1 cellular context compared by ENCODE assay signal in the genomic region with DNA sequence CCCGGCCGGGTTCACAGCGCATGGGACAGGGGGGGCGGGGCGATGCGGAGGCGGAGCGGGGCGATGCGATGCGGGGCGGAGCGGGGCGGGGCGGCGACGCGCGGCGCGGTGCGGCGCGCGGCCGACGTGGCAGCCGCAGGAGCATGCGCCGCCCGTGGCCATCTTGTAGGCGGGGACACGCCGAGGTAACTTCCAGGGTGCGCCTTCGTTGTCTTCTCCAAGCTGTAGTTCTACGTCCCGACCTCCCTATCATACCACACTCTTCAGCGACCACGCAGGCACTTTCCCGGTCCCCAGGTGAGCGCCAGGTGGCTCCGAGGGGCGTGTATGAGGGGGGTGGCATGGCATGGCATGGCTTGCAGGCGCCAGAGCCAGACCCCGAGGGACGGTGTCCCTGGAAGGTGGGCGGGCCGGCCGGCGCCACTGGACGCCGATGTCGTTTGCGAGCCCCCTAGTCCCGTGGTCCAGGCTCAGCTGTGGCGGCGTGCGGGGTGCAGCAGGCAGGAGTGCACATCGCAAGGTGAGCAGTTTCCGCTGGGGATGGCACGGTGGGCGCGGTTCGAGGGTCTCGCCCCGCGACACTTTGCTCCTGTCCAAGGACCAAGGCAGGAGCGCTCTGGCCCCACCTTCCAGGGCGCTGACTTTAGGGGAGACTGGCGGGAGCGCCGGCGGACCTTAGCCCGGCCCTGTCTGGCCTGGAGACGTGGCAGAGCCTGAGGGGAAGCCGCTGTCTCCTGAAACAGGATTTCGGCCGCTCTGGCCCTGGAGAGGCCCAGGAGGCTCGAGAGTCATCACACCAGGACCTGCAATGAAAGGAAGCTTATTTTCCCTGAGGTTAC.
TF ChIP-seq lines count a peak whose summit lies in the region.

A gene (plus strand): TSS at position 161 of the 839 bp plus-strand sequence. CDS start 5,840 bp downstream, outside the sequence.

TF ChIP-seq in K562, 482 proteins besides CTCF, POLR2A, EP300 and RAD21 (continued from another document and continues in another):
- TF ChIP-seq POLR2AphosphoS2 (IDR thresholded peaks at IDR 0.05; ENCODE audit: low read length): no peak
- no peak for TF ChIP-seq POLR2H (tag; IDR thresholded peaks at IDR 0.05; ENCODE audit: low read depth)
- no peak for TF ChIP-seq PTTG1 (tag; IDR thresholded peaks at IDR 0.05; ENCODE audit: low read depth)
- no peak for TF ChIP-seq ZNF347 (CRISPR knock-in tag; IDR thresholded peaks at IDR 0.05; ENCODE audit: low read depth)
- TF ChIP-seq ZNF316 (IDR thresholded peaks at IDR 0.05): no peak
- no peak for TF ChIP-seq RFX1 (IDR thresholded peaks at IDR 0.05)
- no peak for TF ChIP-seq HDAC3 (IDR thresholded peaks at IDR 0.05; ENCODE audit: borderline replicate concordance, partially characterized antibody)
- TF ChIP-seq HIVEP1 (CRISPR knock-in tag; IDR thresholded peaks at IDR 0.05): no peak
- no peak for TF ChIP-seq MTA1 (IDR thresholded peaks at IDR 0.05; ENCODE audit: borderline replicate concordance)
- TF ChIP-seq KDM5B (IDR thresholded peaks at IDR 0.05; ENCODE audit: insufficient replicate concordance, low read depth, low read length): peak; percentile 90
- TF ChIP-seq, protein P1, sequence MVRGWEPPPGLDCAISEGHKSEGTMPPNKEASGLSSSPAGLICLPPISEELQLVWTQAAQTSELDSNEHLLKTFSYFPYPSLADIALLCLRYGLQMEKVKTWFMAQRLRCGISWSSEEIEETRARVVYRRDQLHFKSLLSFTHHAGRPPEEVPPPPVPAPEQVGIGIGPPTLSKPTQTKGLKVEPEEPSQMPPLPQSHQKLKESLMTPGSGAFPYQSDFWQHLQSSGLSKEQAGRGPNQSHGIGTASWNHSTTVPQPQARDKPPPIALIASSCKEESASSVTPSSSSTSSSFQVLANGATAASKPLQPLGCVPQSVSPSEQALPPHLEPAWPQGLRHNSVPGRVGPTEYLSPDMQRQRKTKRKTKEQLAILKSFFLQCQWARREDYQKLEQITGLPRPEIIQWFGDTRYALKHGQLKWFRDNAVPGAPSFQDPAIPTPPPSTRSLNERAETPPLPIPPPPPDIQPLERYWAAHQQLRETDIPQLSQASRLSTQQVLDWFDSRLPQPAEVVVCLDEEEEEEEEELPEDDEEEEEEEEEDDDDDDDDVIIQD (CRISPR knock-in tag; IDR thresholded peaks at IDR 0.05): no peak
- no peak for TF ChIP-seq ZNF717 (CRISPR knock-in tag; IDR thresholded peaks at IDR 0.05)
- no peak for TF ChIP-seq ILF3 (IDR thresholded peaks at IDR 0.05; ENCODE audit: borderline replicate concordance)
- TF ChIP-seq RB1 (IDR thresholded peaks at IDR 0.05; ENCODE audit: low read depth): no peak
- no peak for TF ChIP-seq PRMT5 (CRISPR knock-in tag; IDR thresholded peaks at IDR 0.05)
- TF ChIP-seq PHF21A (IDR thresholded peaks at IDR 0.05; ENCODE audit: borderline replicate concordance, low read depth): no peak
- TF ChIP-seq HDAC6 (IDR thresholded peaks at IDR 0.05; ENCODE audit: low read depth, low read length): no peak
- no peak for TF ChIP-seq ZNF76 (CRISPR knock-in tag; IDR thresholded peaks at IDR 0.05; ENCODE audit: borderline replicate concordance)
- TF ChIP-seq TEAD1 (CRISPR knock-in tag; IDR thresholded peaks at IDR 0.05): 0 out of 4 replicates have a peak, but pooled peaks of 1 of the 2 experiments have one; percentile 22
- TF ChIP-seq ZNF75A (CRISPR knock-in tag; IDR thresholded peaks at IDR 0.05): no peak
- TF ChIP-seq ZBTB7A (IDR thresholded peaks at IDR 0.05; ENCODE audit: borderline replicate concordance, control insufficient read depth, low read depth, low read length): peak; percentile 80
- no peak for TF ChIP-seq U2AF1 (optimal IDR thresholded peaks at IDR 0.05; ENCODE audit: low read depth, low read length)
- TF ChIP-seq, protein P2, sequence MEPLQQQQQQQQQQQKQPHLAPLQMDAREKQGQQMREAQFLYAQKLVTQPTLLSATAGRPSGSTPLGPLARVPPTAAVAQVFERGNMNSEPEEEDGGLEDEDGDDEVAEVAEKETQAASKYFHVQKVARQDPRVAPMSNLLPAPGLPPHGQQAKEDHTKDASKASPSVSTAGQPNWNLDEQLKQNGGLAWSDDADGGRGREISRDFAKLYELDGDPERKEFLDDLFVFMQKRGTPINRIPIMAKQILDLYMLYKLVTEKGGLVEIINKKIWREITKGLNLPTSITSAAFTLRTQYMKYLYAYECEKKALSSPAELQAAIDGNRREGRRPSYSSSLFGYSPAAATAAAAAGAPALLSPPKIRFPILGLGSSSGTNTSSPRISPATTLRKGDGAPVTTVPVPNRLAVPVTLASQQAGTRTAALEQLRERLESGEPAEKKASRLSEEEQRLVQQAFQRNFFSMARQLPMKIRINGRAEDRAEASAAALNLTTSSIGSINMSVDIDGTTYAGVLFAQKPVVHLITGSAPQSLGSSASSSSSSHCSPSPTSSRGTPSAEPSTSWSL (CRISPR knock-in tag; IDR thresholded peaks at IDR 0.05; ENCODE audit: borderline replicate concordance): no peak
- TF ChIP-seq MXI1 (IDR thresholded peaks at IDR 0.05; ENCODE audit: low read depth, low read length): peak; percentile 52; the same call in 1 of the 2 replicates
- TF ChIP-seq, protein P3, sequence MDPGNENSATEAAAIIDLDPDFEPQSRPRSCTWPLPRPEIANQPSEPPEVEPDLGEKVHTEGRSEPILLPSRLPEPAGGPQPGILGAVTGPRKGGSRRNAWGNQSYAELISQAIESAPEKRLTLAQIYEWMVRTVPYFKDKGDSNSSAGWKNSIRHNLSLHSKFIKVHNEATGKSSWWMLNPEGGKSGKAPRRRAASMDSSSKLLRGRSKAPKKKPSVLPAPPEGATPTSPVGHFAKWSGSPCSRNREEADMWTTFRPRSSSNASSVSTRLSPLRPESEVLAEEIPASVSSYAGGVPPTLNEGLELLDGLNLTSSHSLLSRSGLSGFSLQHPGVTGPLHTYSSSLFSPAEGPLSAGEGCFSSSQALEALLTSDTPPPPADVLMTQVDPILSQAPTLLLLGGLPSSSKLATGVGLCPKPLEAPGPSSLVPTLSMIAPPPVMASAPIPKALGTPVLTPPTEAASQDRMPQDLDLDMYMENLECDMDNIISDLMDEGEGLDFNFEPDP (CRISPR knock-in tag; IDR thresholded peaks at IDR 0.05): no peak
- TF ChIP-seq PCBP2 (IDR thresholded peaks at IDR 0.05; ENCODE audit: low read depth, low read length, poor library complexity, severe bottlenecking): no peak
- TF ChIP-seq TBL1XR1 (IDR thresholded peaks at IDR 0.05; ENCODE audit: low read length in 2 of 2): no peak
- no peak for TF ChIP-seq NR3C1 (CRISPR knock-in tag; IDR thresholded peaks at IDR 0.05)
- TF ChIP-seq PURB (CRISPR knock-in tag; IDR thresholded peaks at IDR 0.05; ENCODE audit: low read depth): no peak
- TF ChIP-seq, protein P4, sequence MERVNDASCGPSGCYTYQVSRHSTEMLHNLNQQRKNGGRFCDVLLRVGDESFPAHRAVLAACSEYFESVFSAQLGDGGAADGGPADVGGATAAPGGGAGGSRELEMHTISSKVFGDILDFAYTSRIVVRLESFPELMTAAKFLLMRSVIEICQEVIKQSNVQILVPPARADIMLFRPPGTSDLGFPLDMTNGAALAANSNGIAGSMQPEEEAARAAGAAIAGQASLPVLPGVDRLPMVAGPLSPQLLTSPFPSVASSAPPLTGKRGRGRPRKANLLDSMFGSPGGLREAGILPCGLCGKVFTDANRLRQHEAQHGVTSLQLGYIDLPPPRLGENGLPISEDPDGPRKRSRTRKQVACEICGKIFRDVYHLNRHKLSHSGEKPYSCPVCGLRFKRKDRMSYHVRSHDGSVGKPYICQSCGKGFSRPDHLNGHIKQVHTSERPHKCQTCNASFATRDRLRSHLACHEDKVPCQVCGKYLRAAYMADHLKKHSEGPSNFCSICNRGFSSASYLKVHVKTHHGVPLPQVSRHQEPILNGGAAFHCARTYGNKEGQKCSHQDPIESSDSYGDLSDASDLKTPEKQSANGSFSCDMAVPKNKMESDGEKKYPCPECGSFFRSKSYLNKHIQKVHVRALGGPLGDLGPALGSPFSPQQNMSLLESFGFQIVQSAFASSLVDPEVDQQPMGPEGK (CRISPR knock-in tag; IDR thresholded peaks at IDR 0.05; ENCODE audit: borderline replicate concordance): no peak
- TF ChIP-seq ZNF212 (CRISPR knock-in tag; IDR thresholded peaks at IDR 0.05): no peak
- TF ChIP-seq SIRT6 (IDR thresholded peaks at IDR 0.05; ENCODE audit: low read depth, low read length): no peak
- TF ChIP-seq ETS2 (tag; IDR thresholded peaks at IDR 0.05; ENCODE audit: borderline replicate concordance, poor library complexity, severe bottlenecking): no peak
- TF ChIP-seq, protein P5, sequence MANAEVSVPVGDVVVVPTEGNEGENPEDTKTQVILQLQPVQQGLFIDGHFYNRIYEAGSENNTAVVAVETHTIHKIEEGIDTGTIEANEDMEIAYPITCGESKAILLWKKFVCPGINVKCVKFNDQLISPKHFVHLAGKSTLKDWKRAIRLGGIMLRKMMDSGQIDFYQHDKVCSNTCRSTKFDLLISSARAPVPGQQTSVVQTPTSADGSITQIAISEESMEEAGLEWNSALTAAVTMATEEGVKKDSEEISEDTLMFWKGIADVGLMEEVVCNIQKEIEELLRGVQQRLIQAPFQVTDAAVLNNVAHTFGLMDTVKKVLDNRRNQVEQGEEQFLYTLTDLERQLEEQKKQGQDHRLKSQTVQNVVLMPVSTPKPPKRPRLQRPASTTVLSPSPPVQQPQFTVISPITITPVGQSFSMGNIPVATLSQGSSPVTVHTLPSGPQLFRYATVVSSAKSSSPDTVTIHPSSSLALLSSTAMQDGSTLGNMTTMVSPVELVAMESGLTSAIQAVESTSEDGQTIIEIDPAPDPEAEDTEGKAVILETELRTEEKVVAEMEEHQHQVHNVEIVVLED (CRISPR knock-in tag; IDR thresholded peaks at IDR 0.05): peak; percentile 70
- no peak; a peak in 1 of 4 replicates for TF ChIP-seq KDM4B (IDR thresholded peaks at IDR 0.05; ENCODE audit: borderline replicate concordance in 2 of 2, low read depth in 1 of 2)
- TF ChIP-seq C11orf30 (IDR thresholded peaks at IDR 0.05; ENCODE audit: low read depth): no peak
- no peak for TF ChIP-seq ZNF57 (CRISPR knock-in tag; IDR thresholded peaks at IDR 0.05)
- no peak for TF ChIP-seq PRPF4 (IDR thresholded peaks at IDR 0.05; ENCODE audit: insufficient read depth, low read depth, low read length, poor library complexity, severe bottlenecking)
- no peak for TF ChIP-seq PCBP1 (IDR thresholded peaks at IDR 0.05; ENCODE audit: low read depth, low read length, poor library complexity, severe bottlenecking)
- no peak for TF ChIP-seq ZNF384 (IDR thresholded peaks at IDR 0.05; ENCODE audit: low read depth, low read length)
- TF ChIP-seq XRCC3 (IDR thresholded peaks at IDR 0.05): no peak
- TF ChIP-seq EP400 (IDR thresholded peaks at IDR 0.05): peak; percentile 91
- TF ChIP-seq NBN (IDR thresholded peaks at IDR 0.05; ENCODE audit: low read depth): no peak
- TF ChIP-seq, protein P6, sequence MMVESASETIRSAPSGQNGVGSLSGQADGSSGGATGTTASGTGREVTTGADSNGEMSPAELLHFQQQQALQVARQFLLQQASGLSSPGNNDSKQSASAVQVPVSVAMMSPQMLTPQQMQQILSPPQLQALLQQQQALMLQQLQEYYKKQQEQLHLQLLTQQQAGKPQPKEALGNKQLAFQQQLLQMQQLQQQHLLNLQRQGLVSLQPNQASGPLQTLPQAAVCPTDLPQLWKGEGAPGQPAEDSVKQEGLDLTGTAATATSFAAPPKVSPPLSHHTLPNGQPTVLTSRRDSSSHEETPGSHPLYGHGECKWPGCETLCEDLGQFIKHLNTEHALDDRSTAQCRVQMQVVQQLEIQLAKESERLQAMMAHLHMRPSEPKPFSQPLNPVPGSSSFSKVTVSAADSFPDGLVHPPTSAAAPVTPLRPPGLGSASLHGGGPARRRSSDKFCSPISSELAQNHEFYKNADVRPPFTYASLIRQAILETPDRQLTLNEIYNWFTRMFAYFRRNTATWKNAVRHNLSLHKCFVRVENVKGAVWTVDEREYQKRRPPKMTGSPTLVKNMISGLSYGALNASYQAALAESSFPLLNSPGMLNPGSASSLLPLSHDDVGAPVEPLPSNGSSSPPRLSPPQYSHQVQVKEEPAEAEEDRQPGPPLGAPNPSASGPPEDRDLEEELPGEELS (CRISPR knock-in tag; IDR thresholded peaks at IDR 0.05; ENCODE audit: borderline replicate concordance): no peak
- TF ChIP-seq, protein P7, sequence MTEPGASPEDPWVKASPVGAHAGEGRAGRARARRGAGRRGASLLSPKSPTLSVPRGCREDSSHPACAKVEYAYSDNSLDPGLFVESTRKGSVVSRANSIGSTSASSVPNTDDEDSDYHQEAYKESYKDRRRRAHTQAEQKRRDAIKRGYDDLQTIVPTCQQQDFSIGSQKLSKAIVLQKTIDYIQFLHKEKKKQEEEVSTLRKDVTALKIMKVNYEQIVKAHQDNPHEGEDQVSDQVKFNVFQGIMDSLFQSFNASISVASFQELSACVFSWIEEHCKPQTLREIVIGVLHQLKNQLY (CRISPR knock-in tag; conservative IDR thresholded peaks at IDR 0.05): no peak
- TF ChIP-seq, protein P8, sequence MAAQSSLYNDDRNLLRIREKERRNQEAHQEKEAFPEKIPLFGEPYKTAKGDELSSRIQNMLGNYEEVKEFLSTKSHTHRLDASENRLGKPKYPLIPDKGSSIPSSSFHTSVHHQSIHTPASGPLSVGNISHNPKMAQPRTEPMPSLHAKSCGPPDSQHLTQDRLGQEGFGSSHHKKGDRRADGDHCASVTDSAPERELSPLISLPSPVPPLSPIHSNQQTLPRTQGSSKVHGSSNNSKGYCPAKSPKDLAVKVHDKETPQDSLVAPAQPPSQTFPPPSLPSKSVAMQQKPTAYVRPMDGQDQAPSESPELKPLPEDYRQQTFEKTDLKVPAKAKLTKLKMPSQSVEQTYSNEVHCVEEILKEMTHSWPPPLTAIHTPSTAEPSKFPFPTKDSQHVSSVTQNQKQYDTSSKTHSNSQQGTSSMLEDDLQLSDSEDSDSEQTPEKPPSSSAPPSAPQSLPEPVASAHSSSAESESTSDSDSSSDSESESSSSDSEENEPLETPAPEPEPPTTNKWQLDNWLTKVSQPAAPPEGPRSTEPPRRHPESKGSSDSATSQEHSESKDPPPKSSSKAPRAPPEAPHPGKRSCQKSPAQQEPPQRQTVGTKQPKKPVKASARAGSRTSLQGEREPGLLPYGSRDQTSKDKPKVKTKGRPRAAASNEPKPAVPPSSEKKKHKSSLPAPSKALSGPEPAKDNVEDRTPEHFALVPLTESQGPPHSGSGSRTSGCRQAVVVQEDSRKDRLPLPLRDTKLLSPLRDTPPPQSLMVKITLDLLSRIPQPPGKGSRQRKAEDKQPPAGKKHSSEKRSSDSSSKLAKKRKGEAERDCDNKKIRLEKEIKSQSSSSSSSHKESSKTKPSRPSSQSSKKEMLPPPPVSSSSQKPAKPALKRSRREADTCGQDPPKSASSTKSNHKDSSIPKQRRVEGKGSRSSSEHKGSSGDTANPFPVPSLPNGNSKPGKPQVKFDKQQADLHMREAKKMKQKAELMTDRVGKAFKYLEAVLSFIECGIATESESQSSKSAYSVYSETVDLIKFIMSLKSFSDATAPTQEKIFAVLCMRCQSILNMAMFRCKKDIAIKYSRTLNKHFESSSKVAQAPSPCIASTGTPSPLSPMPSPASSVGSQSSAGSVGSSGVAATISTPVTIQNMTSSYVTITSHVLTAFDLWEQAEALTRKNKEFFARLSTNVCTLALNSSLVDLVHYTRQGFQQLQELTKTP (IDR thresholded peaks at IDR 0.05; ENCODE audit: low read depth in 1 of 2, partially characterized antibody in 2 of 2): no peak
- peak; percentile 86 for TF ChIP-seq CREM (IDR thresholded peaks at IDR 0.05; ENCODE audit: low read depth)
- TF ChIP-seq SREBF2 (CRISPR knock-in tag; IDR thresholded peaks at IDR 0.05): no peak
- no peak for TF ChIP-seq NR2F6 (CRISPR knock-in tag; IDR thresholded peaks at IDR 0.05)
- TF ChIP-seq DIDO1 (tag; IDR thresholded peaks at IDR 0.05; ENCODE audit: low read depth): no peak
